10 cellular contexts compared by ENCODE assay signal in the genomic region with DNA sequence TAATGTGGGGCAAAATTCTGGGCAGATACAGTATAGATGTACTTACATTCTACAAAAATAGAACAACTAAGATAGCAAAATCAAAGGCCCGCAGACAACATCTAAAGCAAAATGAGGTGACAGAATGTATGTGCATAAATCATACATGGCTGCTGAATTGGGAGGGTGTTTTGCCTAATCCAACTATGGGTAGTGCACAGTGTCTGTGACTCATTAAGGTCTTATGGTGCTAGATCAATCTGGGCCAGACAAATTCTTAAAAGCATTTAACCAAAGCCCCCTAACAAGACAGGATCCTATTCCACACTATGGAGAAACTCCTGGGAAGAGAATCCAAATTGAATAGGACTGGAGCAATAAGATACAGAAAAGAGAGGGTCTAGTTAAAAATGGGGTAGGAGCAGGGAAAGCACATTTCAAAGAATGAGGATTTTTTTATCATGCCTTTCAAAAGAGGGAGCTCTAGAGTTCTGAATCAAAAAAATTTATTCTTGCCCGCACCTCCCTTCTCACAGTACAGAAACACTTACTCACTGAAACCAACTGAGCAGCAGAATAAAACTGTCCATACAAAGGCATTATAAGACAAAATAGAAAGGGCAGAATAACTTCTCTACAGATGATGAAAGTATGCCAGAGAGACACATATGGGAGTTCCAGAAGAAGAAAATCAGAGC.
A peak's percentile ranks its signal among the peaks of the same experiment; 100 is the strongest.
DNase-seq lines count a peak whose midpoint lies in the region; ATAC-seq and TF ChIP-seq lines count a peak whose summit lies in the region.
"Had no signal": no experiment of that assay in that cellular context is flagged by ENCODE, and none has a peak within 500 bp of the region (broad histone marks: within the 10 kb centered on the region; RNA-seq: fewer than 3 reads in every experiment).

No MANE protein-coding gene starts in this region.

- no peak overlapping the region for H3K4me3 Mint-ChIP-seq in MCF 10A (ENCODE audit: unreplicated experiment)

- no peak overlapping the region for H3K27ac ChIP-seq in breast epithelium
- no peak overlapping the region for H3K27ac ChIP-seq in esophagus muscularis mucosa (replicated peaks in 1 of 4)
- H3K27ac ChIP-seq in transverse colon = no peak overlapping the region

- H3K4me1 Mint-ChIP-seq in MCF 10A (ENCODE audit: insufficient read depth, unreplicated experiment) = peaks cover 14% of the 10 kb centered on the region

- CTCF ChIA-PET in MCF 10A (lab: Yijun Ruan, JAX) = interaction anchor here (0.6 to 1.8 kb wide), 5 partner anchors 9 to 545 kb away, joined by 3 to 11 read pairs (median 3); no protein-coding TSS in a partner anchor

- TF ChIP-seq CTCF in MCF 10A (IDR thresholded peaks at IDR 0.05; ENCODE audit: unreplicated experiment) (peak; percentile 33), breast epithelium (IDR thresholded peaks at IDR 0.05) (no peak), esophagus muscularis mucosa (IDR thresholded peaks at IDR 0.05) (peak in 2 of 3 experiments; percentile 32 to 35), transverse colon (IDR thresholded peaks at IDR 0.05) (peak in 3 of 5 experiments; percentile 7 to 20 (median 12))

- no peaks in the 10 kb centered on the region for H3K27me3 ChIP-seq in breast epithelium
- H3K27me3 ChIP-seq in esophagus muscularis mucosa = no peaks in the 10 kb centered on the region
- H3K27me3 ChIP-seq in transverse colon = no peaks in the 10 kb centered on the region

- H3K4me1 ChIP-seq in breast epithelium (no peaks in the 10 kb centered on the region), esophagus muscularis mucosa (no peaks in the 10 kb centered on the region), transverse colon (peaks cover 0 to 6% (median 2%) of the 10 kb centered on the region in 4 donors)

- no peak for ATAC-seq in HG02623 (IDR thresholded peaks at IDR 0.05; ENCODE audit: unreplicated experiment)

- in situ Hi-C loops in transverse colon (cut with MboI; ENCODE audit: low pct_ligation_motif_present in 1 of 4, low pct_unique_long_range_greater_than_20kb in 1 of 4, low sequenced_read_pairs in 3 of 4) = no loop called here

- peaks cover 7 to 12% of the 10 kb centered on the region in 2 donors for H3K9me3 ChIP-seq in breast epithelium
- peaks cover 0 to 12% (median 6%) of the 10 kb centered on the region in 4 donors for H3K9me3 ChIP-seq in esophagus muscularis mucosa
- H3K9me3 ChIP-seq in transverse colon = peaks cover 13 to 18% of the 10 kb centered on the region in 2 donors

- H3K36me3 Mint-ChIP-seq in MCF 10A (ENCODE audit: insufficient read depth, unreplicated experiment) = no peaks in the 10 kb centered on the region

- BruUV-seq in MCF 10A (replicated peaks; lab: Mats Ljungman, UMichigan) = no TSS peak

- no peak overlapping the region for H3K27ac Mint-ChIP-seq in MCF 10A (ENCODE audit: low read depth, unreplicated experiment)

- TF ChIP-seq POLR2A in breast epithelium (IDR thresholded peaks at IDR 0.05) (no peak), esophagus muscularis mucosa (IDR thresholded peaks at IDR 0.05; ENCODE audit: low read depth) (no peak), transverse colon (IDR thresholded peaks at IDR 0.05) (no peak)

- DNase-seq in MCF 10A (ENCODE audit: unreplicated experiment) (peak; percentile 32), breast epithelium (ENCODE audit: low spot score in 2 of 2) (no peak), OCI-M1 (lab: John Stamatoyannopoulos, UW) (peak; percentile 84), esophagus muscularis mucosa (ENCODE audit: extremely low spot score) (no peak), transverse colon (no peak), posterior cingulate gyrus (no peak), NCI-H146 treated with DMSO at 0.1 percent for 48 hours (lab: John Stamatoyannopoulos, UW; ENCODE audit: unreplicated experiment) (no peak)
- DNase-seq: amniotic stem cell, occipital lobe had no signal

- WGBS in esophagus muscularis mucosa = 78% methylated on average over 2 of the region's 2 CpGs
- 54 to 65% methylated on average over 2 of the region's 2 CpGs for WGBS in transverse colon (ENCODE audit: low coverage in 1 of 2), 2 donors

- H3K27me3 Mint-ChIP-seq in MCF 10A (ENCODE audit: insufficient read depth, unreplicated experiment) = no peaks in the 10 kb centered on the region

- intact Hi-C loops in MCF 10A (cut with micrococcal nuclease) (loop anchor here (1.0 kb wide), 1 partner anchor 151 kb away; no protein-coding TSS in a partner anchor), breast epithelium (cut with DNase I; ENCODE audit: low total_unique reads) (no loop called here), esophagus muscularis mucosa (cut with DNase I) (loop anchor here (5.0 kb wide), 1 partner anchor 150 kb away; no protein-coding TSS in a partner anchor), transverse colon (cut with DNase I; ENCODE audit: low total_unique reads) (no loop called here), posterior cingulate gyrus (cut with DNase I) (loop anchor here (10.0 kb wide), 1 partner anchor 153 kb away; no protein-coding TSS in a partner anchor)

- H3K9me3 Mint-ChIP-seq in MCF 10A (ENCODE audit: unreplicated experiment) = peaks cover 22% of the 10 kb centered on the region

- TF ChIP-seq EP300 in esophagus muscularis mucosa (IDR thresholded peaks at IDR 0.05) (no peak), transverse colon (IDR thresholded peaks at IDR 0.05; ENCODE audit: low read depth) (no peak)

- H3K36me3 ChIP-seq in breast epithelium = no peaks in the 10 kb centered on the region
- H3K36me3 ChIP-seq in esophagus muscularis mucosa = no peaks in the 10 kb centered on the region
- H3K36me3 ChIP-seq in transverse colon = no peaks in the 10 kb centered on the region

- POLR2A ChIA-PET in MCF 10A (lab: Yijun Ruan, JAX) = interaction anchor here (0.7 to 1.0 kb wide), 5 partner anchors 55 to 556 kb away, joined by 3 to 9 read pairs (median 3); no protein-coding TSS in a partner anchor

- H3K4me3 ChIP-seq in breast epithelium = no peak overlapping the region
- H3K4me3 ChIP-seq in esophagus muscularis mucosa = no peak overlapping the region
- no peak overlapping the region for H3K4me3 ChIP-seq in transverse colon

Comparison
In these comparisons a context has a peak if more than half of its experiments do, and no peak if none do; other contexts are left out.
1. DNase-seq: peak in MCF 10A (single experiment) and OCI-M1 (single experiment); none in breast epithelium (0 of 2), esophagus muscularis mucosa (single experiment), transverse colon (single experiment), posterior cingulate gyrus (0 of 10) and NCI-H146 treated with DMSO at 0.1 percent for 48 hours (single experiment).
2. CTCF ChIP-seq: peak in MCF 10A (single experiment), esophagus muscularis mucosa (2 of 3) and transverse colon (3 of 5); none in breast epithelium (0 of 3).
3. intact Hi-C loops: an anchor here in MCF 10A (1.0 kb wide), esophagus muscularis mucosa (5.0 kb wide) and posterior cingulate gyrus (10.0 kb wide); none called in breast epithelium and transverse colon.